Comparison of ENCODE assay signal across 9 cellular contexts in the genomic region with DNA sequence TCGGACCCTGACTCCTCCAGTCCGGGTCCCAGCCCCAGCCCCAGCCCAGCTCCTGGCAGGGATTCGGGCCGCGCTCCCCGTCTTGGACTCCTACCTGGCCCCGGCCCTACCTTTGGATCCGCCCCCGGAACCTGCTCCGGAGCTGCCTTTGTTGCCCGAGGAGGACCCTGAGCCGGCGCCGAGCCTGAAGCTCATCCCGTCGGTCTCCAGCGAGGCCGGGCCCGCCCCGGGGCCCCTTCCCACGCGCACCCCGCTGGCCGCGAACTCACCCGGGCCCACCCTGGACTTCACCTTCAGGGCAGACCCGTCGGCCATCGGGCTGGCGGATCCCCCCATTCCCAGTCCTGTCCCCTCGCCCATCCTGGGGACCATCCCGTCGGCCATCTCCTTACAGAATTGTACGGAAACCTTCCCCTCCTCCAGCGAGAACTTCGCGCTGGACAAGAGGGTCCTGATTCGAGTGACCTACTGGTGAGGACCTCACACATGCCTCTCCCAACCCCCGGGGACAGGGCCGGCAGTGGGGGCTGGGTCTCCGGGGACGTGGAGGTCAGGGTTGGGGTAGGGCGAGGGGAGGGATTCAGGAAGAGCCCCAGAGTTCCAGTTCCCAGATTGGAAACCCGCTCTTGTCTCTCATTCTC. TPM values are rescaled to one million over a fixed set of nuclear protein-coding genes. Genes with fewer than 3 reads are reported as not detected.
DNase-seq lines count a peak whose midpoint lies in the region; ATAC-seq, FAIRE-seq and TF ChIP-seq lines count a peak whose summit lies in the region.
"Had no signal": no experiment of that assay in that cellular context is flagged by ENCODE, and none has a peak within 500 bp of the region (broad histone marks: within the 10 kb centered on the region; RNA-seq: fewer than 3 reads in every experiment).

No MANE protein-coding gene starts in this region.

- H2AFZ ChIP-seq in SK-N-SH (ENCODE audit: low read depth) = peak overlapping the region; percentile 65; the same call in 1 of the 2 replicates

- H3K4me3 ChIP-seq in GM08714 (ENCODE audit: low read length) (peak overlapping the region; percentile 34; the same call in 1 of the 2 replicates), SK-N-SH (ENCODE audit: low read depth in 2 of 2, low read length in 1 of 2) (peak overlapping the region; percentile 43), fibroblast of villous mesenchyme (ENCODE audit: low read depth, low read length) (peak overlapping the region; percentile 6), WERI-Rb-1 (ENCODE audit: low read depth, low read length) (no peak overlapping the region)

- no peaks in the 10 kb centered on the region for H4K20me1 ChIP-seq in SK-N-SH (ENCODE audit: insufficient read depth)

- TF ChIP-seq POLR2A in GM12892 (IDR thresholded peaks at IDR 0.05; ENCODE audit: low read depth, low read length) = no peak

- CTCF ChIA-PET in SK-N-SH (lab: Yijun Ruan, JAX) = interaction anchor here (1.1 to 2.0 kb wide), 8 partner anchors 8 to 42 kb away, joined by 3 to 9 read pairs (median 5); a partner anchor contains a TSS

- WGBS in SK-N-SH (ENCODE audit: low lambda C conversion rate) = 24% methylated on average over 24 of the region's 44 CpGs

- POLR2A ChIA-PET in SK-N-SH (lab: Yijun Ruan, JAX) = interaction anchor here (0.8 kb wide), 1 partner anchor 76 kb away, joined by 3 read pairs; no protein-coding TSS in a partner anchor

- no peak overlapping the region for H3K9ac ChIP-seq in SK-N-SH

- H3K36me3 ChIP-seq in SK-N-SH (replicated peaks in 1 of 2; ENCODE audit: control insufficient read depth in 1 of 2, insufficient read depth in 2 of 2, low read length in 1 of 2) = no peaks in the 10 kb centered on the region
- no peaks in the 10 kb centered on the region; the same call in 1 of the 2 replicates for H3K36me3 ChIP-seq in WERI-Rb-1

- no peak overlapping the region for H3K27ac ChIP-seq in SK-N-SH (ENCODE audit: low read depth in 2 of 2, low read length in 1 of 2)
- H3K27ac ChIP-seq in WERI-Rb-1 = no peak overlapping the region
- H3K27ac ChIP-seq: RWPE1 had no signal

- no peaks in the 10 kb centered on the region for H3K79me2 ChIP-seq in SK-N-SH (ENCODE audit: insufficient read depth)

- no peaks in the 10 kb centered on the region for H3K9me3 ChIP-seq in SK-N-SH
- no peaks in the 10 kb centered on the region for H3K9me3 ChIP-seq in WERI-Rb-1 (ENCODE audit: severe bottlenecking)

- no peak for TF ChIP-seq CTCF in SK-N-SH (IDR thresholded peaks at IDR 0.05)
- TF ChIP-seq CTCF in fibroblast of villous mesenchyme (IDR thresholded peaks at IDR 0.05; ENCODE audit: insufficient read depth, low read depth, low read length) = no peak
- TF ChIP-seq CTCF in WERI-Rb-1 (IDR thresholded peaks at IDR 0.05; ENCODE audit: low read depth, low read length) = no peak

- H3K27me3 ChIP-seq in SK-N-SH (ENCODE audit: insufficient read depth) (peaks cover 21% of the 10 kb centered on the region), WERI-Rb-1 (ENCODE audit: insufficient read depth, low read depth, severe bottlenecking) (no peaks in the 10 kb centered on the region)

- no peak for TF ChIP-seq EP300 in SK-N-SH (IDR thresholded peaks at IDR 0.05; ENCODE audit: borderline replicate concordance in 1 of 2, low read depth in 1 of 2, low read length in 1 of 2)

- DNase-seq in SK-N-SH (no peak), fibroblast of villous mesenchyme (ENCODE audit: low read depth) (no peak), retina (peak; percentile 47), WERI-Rb-1 (no peak), GM12892 (ENCODE audit: insufficient read length) (no peak)

- TF ChIP-seq RAD21 in SK-N-SH (IDR thresholded peaks at IDR 0.05; ENCODE audit: low read length) = no peak

- H3K9me2 ChIP-seq in SK-N-SH = no peaks in the 10 kb centered on the region

- no peak for ATAC-seq in HG02981 (IDR thresholded peaks at IDR 0.05; ENCODE audit: unreplicated experiment)
- ATAC-seq in GM21390 (IDR thresholded peaks at IDR 0.05; ENCODE audit: unreplicated experiment) = no peak

- H3K4me1 ChIP-seq in SK-N-SH (ENCODE audit: control insufficient read depth in 1 of 2, insufficient read depth in 2 of 2, low read depth in 1 of 2, low read length in 1 of 2) = peaks cover 0 to 6% of the 10 kb centered on the region in 2 experiments; a peak in 1 of 4 replicates

- no peak for FAIRE-seq in GM12892 (lab: Jason Lieb, UNC)

- H3K4me2 ChIP-seq in SK-N-SH = peak overlapping the region; percentile 74

- H3F3A ChIP-seq in SK-N-SH (replicated peaks; ENCODE audit: insufficient read depth) = no peaks in the 10 kb centered on the region

TF ChIP-seq in SK-N-SH, 30 proteins besides CTCF, POLR2A, EP300 and RAD21:
- TF ChIP-seq MEF2A (IDR thresholded peaks at IDR 0.05; ENCODE audit: borderline replicate concordance, low read depth) = no peak
- TF ChIP-seq, protein P1, sequence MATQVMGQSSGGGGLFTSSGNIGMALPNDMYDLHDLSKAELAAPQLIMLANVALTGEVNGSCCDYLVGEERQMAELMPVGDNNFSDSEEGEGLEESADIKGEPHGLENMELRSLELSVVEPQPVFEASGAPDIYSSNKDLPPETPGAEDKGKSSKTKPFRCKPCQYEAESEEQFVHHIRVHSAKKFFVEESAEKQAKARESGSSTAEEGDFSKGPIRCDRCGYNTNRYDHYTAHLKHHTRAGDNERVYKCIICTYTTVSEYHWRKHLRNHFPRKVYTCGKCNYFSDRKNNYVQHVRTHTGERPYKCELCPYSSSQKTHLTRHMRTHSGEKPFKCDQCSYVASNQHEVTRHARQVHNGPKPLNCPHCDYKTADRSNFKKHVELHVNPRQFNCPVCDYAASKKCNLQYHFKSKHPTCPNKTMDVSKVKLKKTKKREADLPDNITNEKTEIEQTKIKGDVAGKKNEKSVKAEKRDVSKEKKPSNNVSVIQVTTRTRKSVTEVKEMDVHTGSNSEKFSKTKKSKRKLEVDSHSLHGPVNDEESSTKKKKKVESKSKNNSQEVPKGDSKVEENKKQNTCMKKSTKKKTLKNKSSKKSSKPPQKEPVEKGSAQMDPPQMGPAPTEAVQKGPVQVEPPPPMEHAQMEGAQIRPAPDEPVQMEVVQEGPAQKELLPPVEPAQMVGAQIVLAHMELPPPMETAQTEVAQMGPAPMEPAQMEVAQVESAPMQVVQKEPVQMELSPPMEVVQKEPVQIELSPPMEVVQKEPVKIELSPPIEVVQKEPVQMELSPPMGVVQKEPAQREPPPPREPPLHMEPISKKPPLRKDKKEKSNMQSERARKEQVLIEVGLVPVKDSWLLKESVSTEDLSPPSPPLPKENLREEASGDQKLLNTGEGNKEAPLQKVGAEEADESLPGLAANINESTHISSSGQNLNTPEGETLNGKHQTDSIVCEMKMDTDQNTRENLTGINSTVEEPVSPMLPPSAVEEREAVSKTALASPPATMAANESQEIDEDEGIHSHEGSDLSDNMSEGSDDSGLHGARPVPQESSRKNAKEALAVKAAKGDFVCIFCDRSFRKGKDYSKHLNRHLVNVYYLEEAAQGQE (IDR thresholded peaks at IDR 0.05; ENCODE audit: low read depth, low read length) = no peak
- TF ChIP-seq POLR2AphosphoS5 (IDR thresholded peaks at IDR 0.05; ENCODE audit: low read depth, low read length) = no peak

RNA-seq across cellular contexts. Expression of a gene that starts 0.7 kb away (rescaled TPM):
- 0.08 and 0.11 TPM in 2 replicates for polyA plus RNA-seq in SK-N-SH (2012; rRNA removed)
- 0.03 and 0.12 TPM in 2 replicates for polyA plus RNA-seq in SK-N-SH (2012; cell fraction: cytosol; rRNA removed)
- polyA plus RNA-seq in SK-N-SH (2012; cell fraction: nucleus; rRNA removed) = 0.32 and 0.35 TPM in 2 replicates
- not detected in 2 replicates for total RNA-seq in fibroblast of villous mesenchyme
- not detected for polyA plus RNA-seq in GM12892 (2012; ENCODE audit: missing spikeins)

RNA-seq across cellular contexts. Expression of a gene that starts 16.9 kb away (rescaled TPM):
- 4.7 and 4.8 TPM in 2 replicates for polyA plus RNA-seq in SK-N-SH (2012; rRNA removed)
- polyA plus RNA-seq in SK-N-SH (2012; cell fraction: cytosol; rRNA removed) = 3.8 and 4.0 TPM in 2 replicates
- polyA plus RNA-seq in SK-N-SH (2012; cell fraction: nucleus; rRNA removed) = 1.6 and 3.0 TPM in 2 replicates
- total RNA-seq in fibroblast of villous mesenchyme = under 0.01 and 0.43 TPM in 2 replicates
- polyA plus RNA-seq in GM12892 (2012; ENCODE audit: missing spikeins) = 0.38 TPM

RNA-seq across cellular contexts. Expression of a gene that starts 17.0 kb away (rescaled TPM):
- 5.4 and 6.5 TPM in 2 replicates for polyA plus RNA-seq in SK-N-SH (2012; rRNA removed)
- 8.8 and 10.3 TPM in 2 replicates for polyA plus RNA-seq in SK-N-SH (2012; cell fraction: cytosol; rRNA removed)
- 8.3 and 9.1 TPM in 2 replicates for polyA plus RNA-seq in SK-N-SH (2012; cell fraction: nucleus; rRNA removed)
- 4.3 and 4.5 TPM in 2 replicates for total RNA-seq in fibroblast of villous mesenchyme
- polyA plus RNA-seq in GM12892 (2012; ENCODE audit: missing spikeins) = 6.8 TPM

RNA-seq across cellular contexts. Expression of a gene that starts 24.3 kb away (rescaled TPM):
- 13.9 and 14.1 TPM in 2 replicates for polyA plus RNA-seq in SK-N-SH (2012; rRNA removed)
- 13.9 and 14.5 TPM in 2 replicates for polyA plus RNA-seq in SK-N-SH (2012; cell fraction: cytosol; rRNA removed)
- 5.9 and 7.9 TPM in 2 replicates for polyA plus RNA-seq in SK-N-SH (2012; cell fraction: nucleus; rRNA removed)
- total RNA-seq in fibroblast of villous mesenchyme = 8.4 and 10.8 TPM in 2 replicates
- 6.4 TPM for polyA plus RNA-seq in GM12892 (2012; ENCODE audit: missing spikeins)

RNA-seq across cellular contexts. Expression of a gene that starts 35.0 kb away (rescaled TPM):
- polyA plus RNA-seq in SK-N-SH (2012; rRNA removed) = 83.8 and 98.1 TPM in 2 replicates
- 54.4 and 65.3 TPM in 2 replicates for polyA plus RNA-seq in SK-N-SH (2012; cell fraction: cytosol; rRNA removed)
- polyA plus RNA-seq in SK-N-SH (2012; cell fraction: nucleus; rRNA removed) = 108 and 156 TPM in 2 replicates
- 48.8 and 49.6 TPM in 2 replicates for total RNA-seq in fibroblast of villous mesenchyme
- polyA plus RNA-seq in GM12892 (2012; ENCODE audit: missing spikeins) = 72.3 TPM
